In genomic region chr1:96028071-96028470, GRCh38 we compare ENCODE assay signal across 20 cellular contexts.
DNase-seq lines count a peak whose midpoint lies in the region; ATAC-seq, FAIRE-seq and TF ChIP-seq lines count a peak whose summit lies in the region.
"Had no signal": no experiment of that assay in that cellular context is flagged by ENCODE, and none has a peak within 500 bp of the region (broad histone marks: within the 10 kb centered on the region; RNA-seq: fewer than 3 reads in every experiment).

No MANE protein-coding gene starts in this region.

- no peak overlapping the region for H3K9ac ChIP-seq in kidney (ENCODE audit: low read length in 2 of 2)
- no peak overlapping the region for H3K9ac ChIP-seq in mesenchymal stem cell (ENCODE audit: low read length)
- no peak overlapping the region for H3K9ac ChIP-seq in H9 (ENCODE audit: extremely low read depth, insufficient read length, low read length)
- H3K9ac ChIP-seq: BLaER1 had no signal

- no peak overlapping the region for H3K56ac ChIP-seq in H9 (ENCODE audit: insufficient read length, low read depth, low read length)

- no peak overlapping the region for H2BK20ac ChIP-seq in H9 (ENCODE audit: low read depth, low read length, poor library complexity, severe bottlenecking)

- 94% methylated on average over 7 of the region's 7 CpGs for WGBS in mesenchymal stem cell
- no CpG with 5 or more reads among the region's 7 CpGs for WGBS in H9 (ENCODE audit: extremely low coverage, insufficient read length, low lambda C conversion rate)

- peaks cover 16 to 24% of the 10 kb centered on the region in 2 experiments for H3K9me3 Mint-ChIP-seq in H9
- peaks cover 3% of the 10 kb centered on the region for H3K9me3 Mint-ChIP-seq in activated T-cell treated with anti-CD3 and anti-CD28 coated beads, Interleukin-2, amount 50 U/mL, for 4 hours

- no peaks in the 10 kb centered on the region for H3K79me1 ChIP-seq in mesenchymal stem cell (replicated peaks; ENCODE audit: low read length, poor library complexity, severe bottlenecking)
- H3K79me1 ChIP-seq in H9 (ENCODE audit: insufficient read depth, low read depth, low read length, poor library complexity, severe bottlenecking) = no peaks in the 10 kb centered on the region

- no peak overlapping the region for H2BK12ac ChIP-seq in mesenchymal stem cell (ENCODE audit: low read length in 2 of 2)
- no peak overlapping the region for H2BK12ac ChIP-seq in H9 (ENCODE audit: insufficient read length, low read depth, low read length)

- intact Hi-C loops in kidney (cut with DNase I) (no loop called here), sciatic nerve (cut with DNase I) (no loop called here), upper lobe of right lung (cut with DNase I) (no loop called here)

- H4K8ac ChIP-seq in mesenchymal stem cell (ENCODE audit: low read length) (no peak overlapping the region), H9 (replicated peaks; ENCODE audit: insufficient read length, low read depth, low read length) (no peak overlapping the region)

- H4K5ac ChIP-seq in H9 (ENCODE audit: insufficient read length, low read depth, low read length) = no peak overlapping the region

- no peaks in the 10 kb centered on the region for H3K4me1 Mint-ChIP-seq in H9
- H3K4me1 Mint-ChIP-seq in activated T-cell treated with anti-CD3 and anti-CD28 coated beads, Interleukin-2, amount 50 U/mL, for 4 hours (ENCODE audit: low read depth) = no peaks in the 10 kb centered on the region
- H3K4me1 Mint-ChIP-seq: B cell; CD4-positive, CD25-positive, alpha-beta regulatory T cell had no signal

- H3K4me3 ChIP-seq in kidney (ENCODE audit: low read length in 2 of 2) (no peak overlapping the region), mesenchymal stem cell (ENCODE audit: insufficient read depth in 1 of 2, low read depth in 1 of 2, low read length in 2 of 2) (no peak overlapping the region), upper lobe of right lung (no peak overlapping the region)
- H3K4me3 ChIP-seq: BLaER1 had no signal

- H3K36me3 ChIP-seq in kidney (ENCODE audit: control insufficient read depth in 1 of 2, insufficient read depth in 2 of 2, low read length in 2 of 2) = no peaks in the 10 kb centered on the region
- H3K36me3 ChIP-seq in mesenchymal stem cell (ENCODE audit: control insufficient read depth in 1 of 2, insufficient read depth in 2 of 2, low read depth in 1 of 2, low read length in 2 of 2) = no peaks in the 10 kb centered on the region
- H3K36me3 ChIP-seq in upper lobe of right lung = no peaks in the 10 kb centered on the region
- H3K36me3 ChIP-seq: BLaER1 had no signal

- H3K14ac ChIP-seq in mesenchymal stem cell (ENCODE audit: low read length in 2 of 2) (peak overlapping the region in 1 of 2 experiments; percentile 12), H9 (ENCODE audit: insufficient read depth, low read length) (no peak overlapping the region)

- H3K27me3 ChIP-seq in mesenchymal stem cell (ENCODE audit: control insufficient read depth in 1 of 2, insufficient read depth in 1 of 2, low read length in 2 of 2) (no peaks in the 10 kb centered on the region), upper lobe of right lung (no peaks in the 10 kb centered on the region), H9 (ENCODE audit: insufficient read depth, low read length) (no peaks in the 10 kb centered on the region)
- H3K27me3 ChIP-seq: BLaER1 had no signal

- H3K27ac ChIP-seq in kidney (ENCODE audit: low read depth in 2 of 2, low read length in 2 of 2) (no peak overlapping the region), mesenchymal stem cell (ENCODE audit: low read length, poor library complexity, severe bottlenecking) (no peak overlapping the region), upper lobe of right lung (no peak overlapping the region), H9 (ENCODE audit: insufficient read length, low read depth, low read length) (no peak overlapping the region)
- H3K27ac ChIP-seq: BLaER1, C4-2B had no signal

- peak; percentile 54 for DNase-seq in kidney
- DNase-seq in mesenchymal stem cell = no peak
- no peak for DNase-seq in sciatic nerve (ENCODE audit: low spot score)
- DNase-seq in upper lobe of right lung = no peak
- no peak for DNase-seq in H9
- DNase-seq in NCI-H446 treated with DMSO at 0.1 percent for 48 hours (lab: John Stamatoyannopoulos, UW) = no peak
- DNase-seq in activated T-cell treated with anti-CD3 and anti-CD28 coated beads, Interleukin-2, amount 50 U/mL, for 4 hours = no peak
- DNase-seq: Caco-2; CD4-positive, CD25-positive, alpha-beta regulatory T cell; CD8-positive, alpha-beta T cell; DMS153; DND-41; GOT3; HCEC 1CT had no signal

- H3K36me3 Mint-ChIP-seq in H9 (ENCODE audit: insufficient read depth in 1 of 3, low read depth in 3 of 3) = peaks cover 0 to 25% (median 12%) of the 10 kb centered on the region in 3 experiments; a peak in 5 of 7 replicates
- H3K36me3 Mint-ChIP-seq in activated T-cell treated with anti-CD3 and anti-CD28 coated beads, Interleukin-2, amount 50 U/mL, for 4 hours (ENCODE audit: insufficient read depth) = no peaks in the 10 kb centered on the region
- H3K36me3 Mint-ChIP-seq: CD4-positive, CD25-positive, alpha-beta regulatory T cell; CD8-positive, alpha-beta T cell had no signal

- TF ChIP-seq CTCF in kidney (IDR thresholded peaks at IDR 0.05; ENCODE audit: borderline replicate concordance, extremely low read depth, insufficient read depth) (no peak), upper lobe of right lung (IDR thresholded peaks at IDR 0.05) (no peak), H9 (conservative IDR thresholded peaks at IDR 0.05) (no peak)

- no peak overlapping the region for H2AFZ ChIP-seq in mesenchymal stem cell (ENCODE audit: low read depth, low read length)
- H2AFZ ChIP-seq in H9 (ENCODE audit: low read length) = no peak overlapping the region

- ATAC-seq in sciatic nerve = peak; percentile 17
- peak; percentile 29 for ATAC-seq in upper lobe of right lung
- ATAC-seq in activated T-cell treated with anti-CD3 and anti-CD28 coated beads, Interleukin-2, amount 50 U/mL, for 4 hours = no peak
- ATAC-seq: CD8-positive, alpha-beta T cell had no signal

- no peaks in the 10 kb centered on the region for H3K23me2 ChIP-seq in H9 (ENCODE audit: insufficient read length, low read depth, low read length, poor library complexity, severe bottlenecking)

- no peaks in the 10 kb centered on the region for H3K9me3 ChIP-seq in kidney (ENCODE audit: control insufficient read depth in 1 of 2, low read length in 2 of 2)
- no peaks in the 10 kb centered on the region for H3K9me3 ChIP-seq in mesenchymal stem cell (ENCODE audit: control insufficient read depth, low read length)
- no peaks in the 10 kb centered on the region for H3K9me3 ChIP-seq in upper lobe of right lung
- no peaks in the 10 kb centered on the region for H3K9me3 ChIP-seq in H9 (ENCODE audit: control insufficient read depth, low read depth, low read length)
- H3K9me3 ChIP-seq: Caco-2 had no signal

- no peak overlapping the region for H3K23ac ChIP-seq in mesenchymal stem cell (ENCODE audit: low read length in 2 of 2)
- H3K23ac ChIP-seq in H9 (ENCODE audit: insufficient read length, low read depth, low read length) = no peak overlapping the region

- no peak overlapping the region for H3K4ac ChIP-seq in mesenchymal stem cell (ENCODE audit: low read depth in 1 of 2, low read length in 2 of 2)
- H3K4ac ChIP-seq in H9 (ENCODE audit: low read depth, low read length) = no peak overlapping the region

- no peak overlapping the region for H2BK120ac ChIP-seq in mesenchymal stem cell (ENCODE audit: low read depth, low read length)
- H2BK120ac ChIP-seq in H9 (ENCODE audit: low read depth, low read length, poor library complexity, severe bottlenecking) = no peak overlapping the region

- no peak overlapping the region for H2AK5ac ChIP-seq in mesenchymal stem cell (ENCODE audit: low read length, severe bottlenecking)
- H2AK5ac ChIP-seq in H9 (ENCODE audit: insufficient read length, low read length) = no peak overlapping the region

- H3K4me2 ChIP-seq in mesenchymal stem cell (ENCODE audit: low read length, poor library complexity, severe bottlenecking) (no peak overlapping the region), H9 (ENCODE audit: insufficient read depth, insufficient read length, low read length) (no peak overlapping the region)
- H3K4me2 ChIP-seq: BLaER1 had no signal

- H2BK5ac ChIP-seq in mesenchymal stem cell (ENCODE audit: low read depth, low read length, poor library complexity, severe bottlenecking) (no peak overlapping the region), H9 (ENCODE audit: insufficient read length, low read length) (no peak overlapping the region)

- H3K79me2 ChIP-seq in H9 (ENCODE audit: insufficient read depth, low read length) = no peaks in the 10 kb centered on the region

- no peak overlapping the region for H3K27ac Mint-ChIP-seq in H9
- H3K27ac Mint-ChIP-seq: B cell; CD4-positive, CD25-positive, alpha-beta regulatory T cell; CD8-positive, alpha-beta T cell had no signal

- H4K91ac ChIP-seq in mesenchymal stem cell (ENCODE audit: low read length) = peak overlapping the region; percentile 75
- no peak overlapping the region for H4K91ac ChIP-seq in H9 (ENCODE audit: insufficient read length, low read depth, low read length)

- H3T11ph ChIP-seq in H9 (ENCODE audit: low read length) = no peak overlapping the region

- H3K18ac ChIP-seq in mesenchymal stem cell (ENCODE audit: low read depth in 1 of 2, low read length in 2 of 2) (no peak overlapping the region), H9 (ENCODE audit: insufficient read length, low read depth, low read length) (no peak overlapping the region)

- H3K4me1 ChIP-seq in kidney (ENCODE audit: control insufficient read depth in 1 of 2, insufficient read depth in 1 of 2, low read depth in 1 of 2, low read length in 2 of 2) = no peaks in the 10 kb centered on the region
- H3K4me1 ChIP-seq in mesenchymal stem cell (ENCODE audit: control insufficient read depth, insufficient read depth, low read depth, low read length) = no peaks in the 10 kb centered on the region
- H3K4me1 ChIP-seq in upper lobe of right lung = no peaks in the 10 kb centered on the region
- no peaks in the 10 kb centered on the region for H3K4me1 ChIP-seq in H9 (ENCODE audit: insufficient read depth, low read length)
- H3K4me1 ChIP-seq: BLaER1, Caco-2 had no signal

- FAIRE-seq in kidney (lab: Jason Lieb, UNC) = no peak
- FAIRE-seq: G401.6, GM12892, H54 had no signal

- H3K4me3 Mint-ChIP-seq in H9 = no peak overlapping the region
- H3K4me3 Mint-ChIP-seq in activated T-cell treated with anti-CD3 and anti-CD28 coated beads, Interleukin-2, amount 50 U/mL, for 4 hours = no peak overlapping the region
- H3K4me3 Mint-ChIP-seq: B cell; CD4-positive, CD25-positive, alpha-beta regulatory T cell; CD8-positive, alpha-beta T cell had no signal

- no peak overlapping the region for H2BK15ac ChIP-seq in mesenchymal stem cell (ENCODE audit: low read depth, poor library complexity, severe bottlenecking)
- H2BK15ac ChIP-seq in H9 (ENCODE audit: low read depth, low read length) = no peak overlapping the region

- no peaks in the 10 kb centered on the region for H4K20me1 ChIP-seq in H9 (ENCODE audit: control insufficient read depth, insufficient read depth, insufficient read length)
- H4K20me1 ChIP-seq: BLaER1 had no signal

- no peaks in the 10 kb centered on the region for H3K27me3 Mint-ChIP-seq in H9 (ENCODE audit: low read depth)
- no peaks in the 10 kb centered on the region for H3K27me3 Mint-ChIP-seq in activated T-cell treated with anti-CD3 and anti-CD28 coated beads, Interleukin-2, amount 50 U/mL, for 4 hours (ENCODE audit: low read depth)
- H3K27me3 Mint-ChIP-seq: B cell; CD4-positive, CD25-positive, alpha-beta regulatory T cell had no signal

Comparison
In these comparisons a context has a peak if more than half of its experiments do, and no peak if none do; other contexts are left out.
1. ATAC-seq: peak in sciatic nerve (single experiment) and upper lobe of right lung (single experiment); none in activated T-cell treated with anti-CD3 and anti-CD28 coated beads, Interleukin-2, amount 50 U/mL, for 4 hours (0 of 2).